In genomic region chr13:40769970-40770369, GRCh38 we compare ENCODE assay signal across 8 cellular contexts. TPM values are rescaled to one million over a fixed set of nuclear protein-coding genes. Genes with fewer than 3 reads are reported as not detected.
A peak's percentile ranks its signal among the peaks of the same experiment; 100 is the strongest.
DNase-seq lines count a peak whose midpoint lies in the region; ATAC-seq and TF ChIP-seq lines count a peak whose summit lies in the region.

No MANE protein-coding gene starts in this region.

- H4K20me1 ChIP-seq in SK-N-SH (ENCODE audit: insufficient read depth), result no peaks in the 10 kb centered on the region

- H3F3A ChIP-seq in SK-N-SH (replicated peaks; ENCODE audit: insufficient read depth), result peaks cover 4% of the 10 kb centered on the region

- TF ChIP-seq CTCF in SK-N-SH (IDR thresholded peaks at IDR 0.05), result no peak

- H3K4me3 ChIP-seq in SK-N-SH (ENCODE audit: low read depth in 2 of 2, low read length in 1 of 2) (peak overlapping the region; percentile 70 to 95), iPS-18a (ENCODE audit: low read length) (peak overlapping the region; percentile 92)

- H3K9me3 ChIP-seq in SK-N-SH (no peaks in the 10 kb centered on the region), iPS-18a (ENCODE audit: control insufficient read depth, low read depth, low read length) (no peaks in the 10 kb centered on the region)

- H3K9me2 ChIP-seq in SK-N-SH, result no peaks in the 10 kb centered on the region

- no peak for TF ChIP-seq EP300 in SK-N-SH (IDR thresholded peaks at IDR 0.05; ENCODE audit: borderline replicate concordance in 1 of 2, low read depth in 1 of 2, low read length in 1 of 2)

- H2AFZ ChIP-seq in SK-N-SH (ENCODE audit: low read depth), result no peak overlapping the region; the same call in 1 of the 2 replicates

- no peaks in the 10 kb centered on the region for H3K27me3 Mint-ChIP-seq in activated CD4-positive, alpha-beta memory T cell treated with anti-CD3 and anti-CD28 coated beads for 36 hours
- no peaks in the 10 kb centered on the region for H3K27me3 Mint-ChIP-seq in stimulated activated naive CD8-positive, alpha-beta T cell treated with anti-CD3 and anti-CD28 coated beads, Interleukin-15, amount 100 ng/mL, for 72 hours

- peaks cover 0 to 5% of the 10 kb centered on the region in 2 experiments; a peak in 1 of 4 replicates for H3K4me1 ChIP-seq in SK-N-SH (ENCODE audit: control insufficient read depth in 1 of 2, insufficient read depth in 2 of 2, low read depth in 1 of 2, low read length in 1 of 2)
- no peaks in the 10 kb centered on the region for H3K4me1 ChIP-seq in iPS-18a (ENCODE audit: control insufficient read depth, low read depth, low read length)

- CTCF ChIA-PET in SK-N-SH (lab: Yijun Ruan, JAX), result no interaction called here
- CTCF ChIA-PET in activated CD4-positive, alpha-beta memory T cell treated with anti-CD3 and anti-CD28 coated beads for 36 hours (lab: Charles Lee), result interaction anchor here (0.5 to 0.9 kb wide), 2 partner anchors 10 to 878 kb away, joined by 3 to 6 read pairs; no protein-coding TSS in a partner anchor

- intact Hi-C loops in activated CD4-positive, alpha-beta memory T cell treated with anti-CD3 and anti-CD28 coated beads for 36 hours (cut with micrococcal nuclease), result loop anchor here (1.0 to 10.0 kb wide), 5 partner anchors 215 to 815 kb away; no protein-coding TSS in a partner anchor

- H3K9ac ChIP-seq in SK-N-SH (peak overlapping the region; percentile 83; the same call in 1 of the 2 replicates), iPS-18a (ENCODE audit: low read length) (peak overlapping the region; percentile 85)

- no peak overlapping the region for H3K27ac ChIP-seq in SK-N-SH (ENCODE audit: low read depth in 2 of 2, low read length in 1 of 2)
- no peak overlapping the region for H3K27ac ChIP-seq in iPS-18a (ENCODE audit: low read length)

- peak overlapping the region; percentile 94 for H3K27ac Mint-ChIP-seq in activated CD4-positive, alpha-beta memory T cell treated with anti-CD3 and anti-CD28 coated beads for 36 hours
- H3K27ac Mint-ChIP-seq in stimulated activated naive CD8-positive, alpha-beta T cell treated with anti-CD3 and anti-CD28 coated beads, Interleukin-15, amount 100 ng/mL, for 72 hours, result peak overlapping the region; percentile 3 to 97

- H3K27me3 ChIP-seq in SK-N-SH (ENCODE audit: insufficient read depth), result no peaks in the 10 kb centered on the region
- no peaks in the 10 kb centered on the region for H3K27me3 ChIP-seq in iPS-18a (ENCODE audit: control insufficient read depth, insufficient read depth, low read length)

- peaks cover 27% of the 10 kb centered on the region for H3K79me2 ChIP-seq in SK-N-SH (ENCODE audit: insufficient read depth)

- no peak for DNase-seq in SK-N-SH
- no peak for DNase-seq in activated CD4-positive, alpha-beta memory T cell treated with anti-CD3 and anti-CD28 coated beads for 36 hours
- DNase-seq in stimulated activated naive CD8-positive, alpha-beta T cell treated with anti-CD3 and anti-CD28 coated beads, Interleukin-15, amount 100 ng/mL, for 72 hours, result no peak
- no peak for DNase-seq in SHP77 treated with DMSO at 0.1 percent for 48 hours (lab: John Stamatoyannopoulos, UW)

- WGBS in SK-N-SH (ENCODE audit: low lambda C conversion rate), result 35% methylated on average over 6 of the region's 6 CpGs

- ATAC-seq in SK-N-SH treated with all-trans-retinoic acid at 6 μM for 48 hours, result no peak
- no peak for ATAC-seq in stimulated activated naive CD8-positive, alpha-beta T cell treated with anti-CD3 and anti-CD28 coated beads, Interleukin-15, amount 100 ng/mL, for 72 hours
- no peak for ATAC-seq in HG02981 (IDR thresholded peaks at IDR 0.05; ENCODE audit: unreplicated experiment)
- ATAC-seq in HG03342 (IDR thresholded peaks at IDR 0.05; ENCODE audit: unreplicated experiment), result no peak

- peaks cover 34% of the 10 kb centered on the region for H3K4me1 Mint-ChIP-seq in activated CD4-positive, alpha-beta memory T cell treated with anti-CD3 and anti-CD28 coated beads for 36 hours (ENCODE audit: low read depth)
- peaks cover 14% of the 10 kb centered on the region for H3K4me1 Mint-ChIP-seq in stimulated activated naive CD8-positive, alpha-beta T cell treated with anti-CD3 and anti-CD28 coated beads, Interleukin-15, amount 100 ng/mL, for 72 hours

- POLR2A ChIA-PET in SK-N-SH (lab: Yijun Ruan, JAX), result no interaction called here
- POLR2A ChIA-PET in activated CD4-positive, alpha-beta memory T cell treated with anti-CD3 and anti-CD28 coated beads for 36 hours (lab: Charles Lee), result interaction anchor here (2.4 kb wide), 1 partner anchor 20 kb away, joined by 8 read pairs; the partner anchor contains the start of gene SLC25A15

- peak overlapping the region; percentile 100 for H3K4me3 Mint-ChIP-seq in activated CD4-positive, alpha-beta memory T cell treated with anti-CD3 and anti-CD28 coated beads for 36 hours
- peak overlapping the region; percentile 96 to 98 for H3K4me3 Mint-ChIP-seq in stimulated activated naive CD8-positive, alpha-beta T cell treated with anti-CD3 and anti-CD28 coated beads, Interleukin-15, amount 100 ng/mL, for 72 hours

- H3K36me3 Mint-ChIP-seq in activated CD4-positive, alpha-beta memory T cell treated with anti-CD3 and anti-CD28 coated beads for 36 hours, result peaks cover 3% of the 10 kb centered on the region

- H3K9me3 Mint-ChIP-seq in activated CD4-positive, alpha-beta memory T cell treated with anti-CD3 and anti-CD28 coated beads for 36 hours, result no peaks in the 10 kb centered on the region
- no peaks in the 10 kb centered on the region for H3K9me3 Mint-ChIP-seq in stimulated activated naive CD8-positive, alpha-beta T cell treated with anti-CD3 and anti-CD28 coated beads, Interleukin-15, amount 100 ng/mL, for 72 hours

- H3K36me3 ChIP-seq in SK-N-SH (replicated peaks in 1 of 2; ENCODE audit: control insufficient read depth in 1 of 2, insufficient read depth in 2 of 2, low read length in 1 of 2) (peaks cover 12 to 18% of the 10 kb centered on the region in 2 experiments), iPS-18a (ENCODE audit: control insufficient read depth, low read depth, low read length) (peaks cover 3% of the 10 kb centered on the region)

- no peak for TF ChIP-seq RAD21 in SK-N-SH (IDR thresholded peaks at IDR 0.05; ENCODE audit: low read length)

- H3K4me2 ChIP-seq in SK-N-SH, result peak overlapping the region; percentile 73

TF ChIP-seq in SK-N-SH, 30 proteins besides CTCF, POLR2A, EP300 and RAD21 (continues in another document):
- TF ChIP-seq ZBTB33 (IDR thresholded peaks at IDR 0.05; ENCODE audit: borderline replicate concordance, low read depth) (no peak), POLR2AphosphoS5 (IDR thresholded peaks at IDR 0.05; ENCODE audit: low read depth, low read length) (no peak), CHD2 (IDR thresholded peaks at IDR 0.05; ENCODE audit: low read length, partially characterized antibody) (no peak), GABPA (IDR thresholded peaks at IDR 0.05; ENCODE audit: low read depth) (no peak)

TF ChIP-seq in SK-N-SH treated with all-trans-retinoic acid at 6 μM for 48 hours, 23 proteins besides CTCF, POLR2A, EP300 and RAD21:
- TF ChIP-seq ZFP3 (CRISPR knock-in tag; IDR thresholded peaks at IDR 0.05) (no peak), POU6F1 (CRISPR knock-in tag; IDR thresholded peaks at IDR 0.05; ENCODE audit: borderline replicate concordance, low read depth) (no peak), ZNF8 (CRISPR knock-in tag; IDR thresholded peaks at IDR 0.05) (no peak)

RNA-seq across cellular contexts. Expression of gene MRPS31, which starts 1.0 kb away (rescaled TPM):
- 13.3 and 16.1 TPM in 2 replicates for polyA plus RNA-seq in SK-N-SH (2012; rRNA removed)
- polyA plus RNA-seq in SK-N-SH (2012; cell fraction: cytosol; rRNA removed), result 18.2 and 23.3 TPM in 2 replicates
- polyA plus RNA-seq in SK-N-SH (2012; cell fraction: nucleus; rRNA removed), result 10.5 and 16.4 TPM in 2 replicates
- total RNA-seq in activated CD4-positive, alpha-beta memory T cell treated with anti-CD3 and anti-CD28 coated beads for 36 hours, result 10 to 100 TPM; 35.6 to 40.4 TPM

RNA-seq across cellular contexts. Expression of gene SLC25A15, which starts 19.4 kb away (rescaled TPM):
- 15.2 TPM in 2 replicates for polyA plus RNA-seq in SK-N-SH (2012; rRNA removed)
- polyA plus RNA-seq in SK-N-SH (2012; cell fraction: cytosol; rRNA removed), result 13.7 and 16.3 TPM in 2 replicates
- 8.1 and 8.7 TPM in 2 replicates for polyA plus RNA-seq in SK-N-SH (2012; cell fraction: nucleus; rRNA removed)
- total RNA-seq in activated CD4-positive, alpha-beta memory T cell treated with anti-CD3 and anti-CD28 coated beads for 36 hours, result 10 to 100 TPM; 16.2 to 16.9 TPM
